In genomic region chr11:95487391-95487790, GRCh38 we compare ENCODE assay signal across 10 cellular contexts.
DNase-seq lines count a peak whose midpoint lies in the region; ATAC-seq and TF ChIP-seq lines count a peak whose summit lies in the region.
"Had no signal": no experiment of that assay in that cellular context is flagged by ENCODE, and none has a peak within 500 bp of the region (broad histone marks: within the 10 kb centered on the region; RNA-seq: fewer than 3 reads in every experiment).

No MANE protein-coding gene starts in this region.

- no peak overlapping the region for H3K4me3 Mint-ChIP-seq in osteocyte (ENCODE audit: unreplicated experiment)

- no peak overlapping the region for H3K18ac ChIP-seq in neuronal stem cell (ENCODE audit: low read length)

- no CpG with 5 or more reads among the region's 2 CpGs for WGBS in neuronal stem cell (ENCODE audit: extremely low coverage in 2 of 2, insufficient read length in 2 of 2, insufficient replicate concordance in 1 of 2), 2 donors

- no peak overlapping the region for H3K23ac ChIP-seq in neuronal stem cell (ENCODE audit: low read depth, low read length, poor library complexity)

- peaks cover 5% of the 10 kb centered on the region for H3K27me3 Mint-ChIP-seq in osteocyte (ENCODE audit: unreplicated experiment)

- no peak overlapping the region for H4K8ac ChIP-seq in neuronal stem cell (ENCODE audit: low read depth, low read length)

- H4K91ac ChIP-seq in neuronal stem cell (ENCODE audit: low read depth, low read length, poor library complexity) = no peak overlapping the region

- H3K4me1 ChIP-seq in DOHH2 (ENCODE audit: control insufficient read depth, low read length) (peaks cover 13% of the 10 kb centered on the region), OCI-LY3 (ENCODE audit: low read length) (peaks cover 46% of the 10 kb centered on the region), neuronal stem cell (ENCODE audit: control insufficient read depth in 2 of 2, insufficient read depth in 1 of 2, low read depth in 1 of 2, low read length in 2 of 2) (peaks cover 0 to 5% of the 10 kb centered on the region in 2 donors)

- peaks cover 16% of the 10 kb centered on the region for H3K4me1 Mint-ChIP-seq in osteocyte (ENCODE audit: unreplicated experiment)

- H2AK5ac ChIP-seq in neuronal stem cell (ENCODE audit: low read depth, low read length) = no peak overlapping the region

- no peaks in the 10 kb centered on the region for H3F3A ChIP-seq in DOHH2 (ENCODE audit: control insufficient read depth, insufficient read depth)

- H3K9me2 ChIP-seq in DOHH2 (replicated peaks; ENCODE audit: control insufficient read depth, low read length) = no peaks in the 10 kb centered on the region

- peak overlapping the region; percentile 84 for H3K9ac ChIP-seq in OCI-LY3 (ENCODE audit: low read length)
- no peak overlapping the region for H3K9ac ChIP-seq in neuronal stem cell (ENCODE audit: low read depth, low read length, poor library complexity)

- peaks cover 5% of the 10 kb centered on the region for H3K9me3 Mint-ChIP-seq in osteocyte (ENCODE audit: unreplicated experiment)

- H3K27ac ChIP-seq in DOHH2 (ENCODE audit: low read depth, low read length) = no peak overlapping the region
- peak overlapping the region; percentile 100 for H3K27ac ChIP-seq in OCI-LY3 (ENCODE audit: low read length)
- no peak overlapping the region for H3K27ac ChIP-seq in neuronal stem cell (replicated peaks; ENCODE audit: low read length)

- H2BK120ac ChIP-seq in neuronal stem cell (ENCODE audit: low read depth, low read length) = no peak overlapping the region

- H2AFZ ChIP-seq in OCI-LY3 (ENCODE audit: low read depth, low read length) = peak overlapping the region; percentile 79
- H2AFZ ChIP-seq in neuronal stem cell (ENCODE audit: low read length) = no peak overlapping the region

- H2BK15ac ChIP-seq in neuronal stem cell (ENCODE audit: low read length) = no peak overlapping the region

- H3K4me3 ChIP-seq in DOHH2 (ENCODE audit: low read length) = no peak overlapping the region
- H3K4me3 ChIP-seq in OCI-LY3 (ENCODE audit: low read length) = peak overlapping the region; percentile 66
- no peak overlapping the region for H3K4me3 ChIP-seq in neuronal stem cell (ENCODE audit: low read length in 2 of 2)

- 0 out of 2 replicates have a peak, but pooled peaks cover 3% of the 10 kb centered on the region for H3K9me3 ChIP-seq in DOHH2 (ENCODE audit: control insufficient read depth, insufficient read depth, low read length)
- no peaks in the 10 kb centered on the region for H3K9me3 ChIP-seq in OCI-LY3 (ENCODE audit: insufficient read depth, low read length)
- no peaks in the 10 kb centered on the region for H3K9me3 ChIP-seq in neuronal stem cell (replicated peaks in 1 of 2; ENCODE audit: control insufficient read depth in 2 of 2, insufficient read depth in 1 of 2, low read depth in 1 of 2, low read length in 2 of 2)

- H3K36me3 ChIP-seq in DOHH2 (ENCODE audit: control insufficient read depth, low read length) (no peaks in the 10 kb centered on the region), OCI-LY3 (replicated peaks; ENCODE audit: low read depth, low read length) (peaks cover 4% of the 10 kb centered on the region), neuronal stem cell (replicated peaks in 1 of 2; ENCODE audit: control insufficient read depth in 2 of 2, insufficient read depth in 2 of 2, low read length in 2 of 2) (no peaks in the 10 kb centered on the region)

- no peak for DNase-seq in osteocyte (ENCODE audit: extremely low spot score, unreplicated experiment)
- DNase-seq in neuronal stem cell (ENCODE audit: low spot score) = no peak
- no peak for DNase-seq in NCI-H2029 treated with DMSO at 0.1 percent for 48 hours (lab: John Stamatoyannopoulos, UW)
- no peak for DNase-seq in NCI-H2196 treated with DMSO at 0.1 percent for 48 hours (lab: John Stamatoyannopoulos, UW; ENCODE audit: unreplicated experiment)
- DNase-seq: amniotic stem cell, DND-41 had no signal

- H3K27me3 ChIP-seq in DOHH2 (ENCODE audit: control insufficient read depth, low read length) (no peaks in the 10 kb centered on the region), OCI-LY3 (ENCODE audit: low read depth, low read length) (no peaks in the 10 kb centered on the region), neuronal stem cell (ENCODE audit: control insufficient read depth in 3 of 3, insufficient read depth in 3 of 3, low read depth in 1 of 3, low read length in 3 of 3) (no peaks in the 10 kb centered on the region)

- H4K20me1 ChIP-seq in DOHH2 (ENCODE audit: control insufficient read depth, insufficient read depth, low read depth, low read length) = no peaks in the 10 kb centered on the region
- no peaks in the 10 kb centered on the region for H4K20me1 ChIP-seq in OCI-LY3 (ENCODE audit: insufficient read depth, low read length)

- H2BK5ac ChIP-seq in neuronal stem cell (ENCODE audit: low read length) = no peak overlapping the region

- ATAC-seq in GM18907 (IDR thresholded peaks at IDR 0.05; ENCODE audit: unreplicated experiment) = peak; percentile 100
- ATAC-seq in HG02678 (IDR thresholded peaks at IDR 0.05; ENCODE audit: unreplicated experiment) = peak; percentile 100

- H2BK12ac ChIP-seq in neuronal stem cell (ENCODE audit: low read length) = no peak overlapping the region

- no peaks in the 10 kb centered on the region for H3K79me2 ChIP-seq in DOHH2 (ENCODE audit: control insufficient read depth, low read length)
- H3K79me2 ChIP-seq in OCI-LY3 (ENCODE audit: low read length) = no peaks in the 10 kb centered on the region

- H3K27ac Mint-ChIP-seq in osteocyte (ENCODE audit: unreplicated experiment) = no peak overlapping the region

- no peak overlapping the region for H3K4ac ChIP-seq in neuronal stem cell (ENCODE audit: low read length)

- no peak overlapping the region for H3K14ac ChIP-seq in neuronal stem cell (ENCODE audit: low read length)

- H3K36me3 Mint-ChIP-seq in osteocyte (ENCODE audit: unreplicated experiment) = peaks cover 3% of the 10 kb centered on the region

- TF ChIP-seq CTCF in DOHH2 (IDR thresholded peaks at IDR 0.05; ENCODE audit: low read depth, low read length, poor library complexity, severe bottlenecking) (no peak), OCI-LY3 (IDR thresholded peaks at IDR 0.05; ENCODE audit: low read depth, low read length) (no peak), osteocyte (IDR thresholded peaks at IDR 0.05) (no peak)

- H3K4me2 ChIP-seq in DOHH2 (ENCODE audit: low read length) (peak overlapping the region; percentile 21), OCI-LY3 (ENCODE audit: low read length) (peak overlapping the region; percentile 75), neuronal stem cell (ENCODE audit: insufficient read depth, low read length, poor library complexity, severe bottlenecking) (no peak overlapping the region)

- H3K79me1 ChIP-seq in neuronal stem cell (ENCODE audit: low read depth, low read length) = no peaks in the 10 kb centered on the region
